In genomic region chr6:16121339-16121738, GRCh38 we compare ENCODE assay signal across 9 cellular contexts.
"Had no signal": no experiment of that assay in that cellular context is flagged by ENCODE, and none has a peak within 500 bp of the region (broad histone marks: within the 10 kb centered on the region; RNA-seq: fewer than 3 reads in every experiment).

No MANE protein-coding gene starts in this region.

- H3K4me3 Mint-ChIP-seq: H9 had no signal

- H3K9ac ChIP-seq: KMS-11 had no signal

- H3K9me3 Mint-ChIP-seq: H9 had no signal

- DNase-seq: GOT3, H9, HCEC 1CT, IMR-90, Karpas-422, KBM-7 had no signal

- FAIRE-seq: H54, HTR-8/SVneo had no signal

- H3K4me1 Mint-ChIP-seq: H9 had no signal

- H3K27ac ChIP-seq: KMS-11 had no signal

- H3K4me2 ChIP-seq: KMS-11 had no signal

- H3K27ac Mint-ChIP-seq: H9 had no signal
